In genomic region chr16:83948914-83949723, GRCh38 we compare ENCODE assay signal across 1 cellular context.
TF ChIP-seq lines count a peak whose summit lies in the region.

No MANE protein-coding gene starts in this region.

TF ChIP-seq in HepG2, 621 proteins besides CTCF, POLR2A, EP300 and RAD21 (continued from another document and continues in another):
- TF ChIP-seq HMGXB3 (CRISPR knock-in tag; IDR thresholded peaks at IDR 0.05; ENCODE audit: borderline replicate concordance) (0 out of 2 replicates have a peak, but pooled peaks have one; percentile 45), U2AF1 (optimal IDR thresholded peaks at IDR 0.05; ENCODE audit: low read depth, low read length) (no peak), RFX3 (CRISPR knock-in tag; IDR thresholded peaks at IDR 0.05) (no peak), AHDC1 (CRISPR knock-in tag; IDR thresholded peaks at IDR 0.05; ENCODE audit: borderline replicate concordance) (no peak), ZNF709 (CRISPR knock-in tag; IDR thresholded peaks at IDR 0.05) (no peak), AHR (CRISPR knock-in tag; IDR thresholded peaks at IDR 0.05) (no peak), ZNF777 (CRISPR knock-in tag; IDR thresholded peaks at IDR 0.05) (no peak), ZSCAN22 (CRISPR knock-in tag; IDR thresholded peaks at IDR 0.05) (no peak), KAT7 (CRISPR knock-in tag; IDR thresholded peaks at IDR 0.05; ENCODE audit: borderline replicate concordance) (0 out of 2 replicates have a peak, but pooled peaks have one; percentile 54), DMTF1 (CRISPR knock-in tag; IDR thresholded peaks at IDR 0.05) (no peak), HNF1A (IDR thresholded peaks at IDR 0.05; ENCODE audit: low read depth) (no peak), HNF1A (CRISPR knock-in tag; IDR thresholded peaks at IDR 0.05; ENCODE audit: borderline replicate concordance) (0 out of 2 replicates have a peak, but pooled peaks have one; percentile 30), BORCS8-MEF2B (CRISPR knock-in tag; IDR thresholded peaks at IDR 0.05) (0 out of 2 replicates have a peak, but pooled peaks have one; percentile 49), MAFK (conservative IDR thresholded peaks at IDR 0.05 in 1 of 2, IDR thresholded peaks at IDR 0.05 in 1 of 2; ENCODE audit: low read length in 2 of 2) (peak; percentile 64 to 75), ELF4 (CRISPR knock-in tag; IDR thresholded peaks at IDR 0.05; ENCODE audit: borderline replicate concordance) (no peak), ZNF3 (CRISPR knock-in tag; IDR thresholded peaks at IDR 0.05) (peak; percentile 37; the same call in 1 of the 2 replicates), ZGPAT (CRISPR knock-in tag; IDR thresholded peaks at IDR 0.05) (peak; percentile 63), ZMAT3 (CRISPR knock-in tag; conservative IDR thresholded peaks at IDR 0.05) (no peak), AKNA (CRISPR knock-in tag; IDR thresholded peaks at IDR 0.05; ENCODE audit: borderline replicate concordance) (no peak), NCOR1 (IDR thresholded peaks at IDR 0.05; ENCODE audit: borderline replicate concordance, low read length) (peak; percentile 91; the same call in 1 of the 2 replicates), ZBTB21 (CRISPR knock-in tag; IDR thresholded peaks at IDR 0.05) (no peak), SMAD1 (CRISPR knock-in tag; IDR thresholded peaks at IDR 0.05; ENCODE audit: borderline replicate concordance, low read depth) (no peak), KDM3A (CRISPR knock-in tag; IDR thresholded peaks at IDR 0.05; ENCODE audit: low read depth) (peak; percentile 24; the same call in 1 of the 2 replicates), ZNF710 (CRISPR knock-in tag; IDR thresholded peaks at IDR 0.05; ENCODE audit: borderline replicate concordance) (peak; percentile 66), SCMH1 (CRISPR knock-in tag; IDR thresholded peaks at IDR 0.05; ENCODE audit: borderline replicate concordance) (no peak), ZNF468 (CRISPR knock-in tag; IDR thresholded peaks at IDR 0.05) (no peak), NAIF1 (CRISPR knock-in tag; IDR thresholded peaks at IDR 0.05; ENCODE audit: borderline replicate concordance) (no peak), ZNF143 (CRISPR knock-in tag; IDR thresholded peaks at IDR 0.05) (no peak)
